In the genomic region with DNA sequence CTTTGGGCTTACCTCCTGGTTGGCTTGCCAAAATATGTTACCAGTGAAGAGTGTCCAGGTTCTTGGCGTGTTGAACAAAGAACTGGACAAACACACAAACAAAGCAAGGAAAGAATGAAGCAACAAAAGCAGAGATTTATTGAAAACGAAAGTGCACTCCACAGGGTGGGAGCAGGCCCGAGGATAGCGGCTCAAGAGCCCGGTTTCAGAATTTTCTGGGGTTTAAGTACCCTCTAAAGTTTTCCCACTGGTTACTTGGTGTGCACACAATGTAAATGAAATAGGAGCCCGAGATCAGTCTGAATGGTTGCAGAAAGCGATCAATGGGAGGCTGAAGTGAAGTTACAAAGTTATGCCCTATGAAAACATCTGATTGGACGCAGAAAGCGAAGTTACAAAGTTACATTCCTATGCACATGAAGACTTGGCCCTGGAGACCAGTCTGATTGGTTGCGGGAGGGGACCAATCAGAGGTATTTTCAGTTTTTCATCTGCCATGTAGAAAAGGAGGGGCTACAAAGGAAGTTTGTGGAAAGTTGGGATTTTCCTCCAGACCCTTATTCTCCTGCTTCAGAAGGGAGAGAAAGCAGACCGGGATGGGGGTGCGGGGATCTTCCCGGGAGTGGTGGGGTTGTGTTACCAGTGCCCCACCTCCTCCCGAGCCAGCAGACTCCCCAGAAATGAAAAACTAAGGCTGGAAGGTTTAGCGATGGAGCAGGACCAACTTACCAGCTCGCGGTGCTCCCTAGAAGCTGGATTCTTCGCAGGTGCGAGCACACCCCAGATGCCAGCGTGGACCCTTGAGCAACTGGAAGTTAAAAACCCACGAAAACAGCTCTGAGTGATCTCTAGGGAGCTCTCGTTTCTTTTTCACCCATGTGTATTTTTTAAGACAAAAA, we compare ENCODE assay signal across 1 cellular context.
TF ChIP-seq lines count a peak whose summit lies in the region.

A gene (minus strand): TSS at position 325 of the 899 bp plus-strand sequence. CDS start 9,472 bp downstream, outside the sequence.

TF ChIP-seq in H1, 55 proteins besides CTCF, POLR2A, EP300 and RAD21:
- TF ChIP-seq, protein P1, sequence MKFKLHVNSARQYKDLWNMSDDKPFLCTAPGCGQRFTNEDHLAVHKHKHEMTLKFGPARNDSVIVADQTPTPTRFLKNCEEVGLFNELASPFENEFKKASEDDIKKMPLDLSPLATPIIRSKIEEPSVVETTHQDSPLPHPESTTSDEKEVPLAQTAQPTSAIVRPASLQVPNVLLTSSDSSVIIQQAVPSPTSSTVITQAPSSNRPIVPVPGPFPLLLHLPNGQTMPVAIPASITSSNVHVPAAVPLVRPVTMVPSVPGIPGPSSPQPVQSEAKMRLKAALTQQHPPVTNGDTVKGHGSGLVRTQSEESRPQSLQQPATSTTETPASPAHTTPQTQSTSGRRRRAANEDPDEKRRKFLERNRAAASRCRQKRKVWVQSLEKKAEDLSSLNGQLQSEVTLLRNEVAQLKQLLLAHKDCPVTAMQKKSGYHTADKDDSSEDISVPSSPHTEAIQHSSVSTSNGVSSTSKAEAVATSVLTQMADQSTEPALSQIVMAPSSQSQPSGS (IDR thresholded peaks at IDR 0.05; ENCODE audit: low read length): no peak
- TF ChIP-seq CHD1 (IDR thresholded peaks at IDR 0.05; ENCODE audit: low read depth, low read length): 0 out of 2 replicates have a peak, but pooled peaks have one; percentile 61
- peak; percentile 6 for TF ChIP-seq ASH2L (IDR thresholded peaks at IDR 0.05; ENCODE audit: low read length)
- no peak for TF ChIP-seq TAF7 (optimal IDR thresholded peaks at IDR 0.05; ENCODE audit: borderline replicate concordance, low read depth, low read length)
- TF ChIP-seq RBBP5 (IDR thresholded peaks at IDR 0.05; ENCODE audit: borderline replicate concordance, low read depth, low read length): no peak
- no peak; a peak in 1 of 4 replicates for TF ChIP-seq SIN3A (conservative IDR thresholded peaks at IDR 0.05 in 1 of 2, IDR thresholded peaks at IDR 0.05 in 1 of 2; ENCODE audit: low read depth in 1 of 2, low read length in 2 of 2)
- no peak for TF ChIP-seq BRCA1 (IDR thresholded peaks at IDR 0.05; ENCODE audit: low read depth, low read length)
- no peak for TF ChIP-seq CEBPB (IDR thresholded peaks at IDR 0.05; ENCODE audit: low read depth, low read length)
- TF ChIP-seq RFX5 (IDR thresholded peaks at IDR 0.05; ENCODE audit: borderline replicate concordance, low read depth, low read length): no peak
- TF ChIP-seq KDM5A (IDR thresholded peaks at IDR 0.05; ENCODE audit: low read length): no peak
- TF ChIP-seq TAF1 (IDR thresholded peaks at IDR 0.05; ENCODE audit: low read depth, low read length): peak; percentile 79
- TF ChIP-seq, protein P2, sequence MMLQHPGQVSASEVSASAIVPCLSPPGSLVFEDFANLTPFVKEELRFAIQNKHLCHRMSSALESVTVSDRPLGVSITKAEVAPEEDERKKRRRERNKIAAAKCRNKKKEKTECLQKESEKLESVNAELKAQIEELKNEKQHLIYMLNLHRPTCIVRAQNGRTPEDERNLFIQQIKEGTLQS (IDR thresholded peaks at IDR 0.05; ENCODE audit: insufficient read depth, low read depth, low read length): no peak
- TF ChIP-seq FOSL1 (IDR thresholded peaks at IDR 0.05; ENCODE audit: insufficient read depth, low read depth, low read length): no peak
- TF ChIP-seq HDAC2 (IDR thresholded peaks at IDR 0.05; ENCODE audit: borderline replicate concordance in 1 of 2, low read depth in 2 of 2, low read length in 2 of 2): no peak
- TF ChIP-seq, protein P3, sequence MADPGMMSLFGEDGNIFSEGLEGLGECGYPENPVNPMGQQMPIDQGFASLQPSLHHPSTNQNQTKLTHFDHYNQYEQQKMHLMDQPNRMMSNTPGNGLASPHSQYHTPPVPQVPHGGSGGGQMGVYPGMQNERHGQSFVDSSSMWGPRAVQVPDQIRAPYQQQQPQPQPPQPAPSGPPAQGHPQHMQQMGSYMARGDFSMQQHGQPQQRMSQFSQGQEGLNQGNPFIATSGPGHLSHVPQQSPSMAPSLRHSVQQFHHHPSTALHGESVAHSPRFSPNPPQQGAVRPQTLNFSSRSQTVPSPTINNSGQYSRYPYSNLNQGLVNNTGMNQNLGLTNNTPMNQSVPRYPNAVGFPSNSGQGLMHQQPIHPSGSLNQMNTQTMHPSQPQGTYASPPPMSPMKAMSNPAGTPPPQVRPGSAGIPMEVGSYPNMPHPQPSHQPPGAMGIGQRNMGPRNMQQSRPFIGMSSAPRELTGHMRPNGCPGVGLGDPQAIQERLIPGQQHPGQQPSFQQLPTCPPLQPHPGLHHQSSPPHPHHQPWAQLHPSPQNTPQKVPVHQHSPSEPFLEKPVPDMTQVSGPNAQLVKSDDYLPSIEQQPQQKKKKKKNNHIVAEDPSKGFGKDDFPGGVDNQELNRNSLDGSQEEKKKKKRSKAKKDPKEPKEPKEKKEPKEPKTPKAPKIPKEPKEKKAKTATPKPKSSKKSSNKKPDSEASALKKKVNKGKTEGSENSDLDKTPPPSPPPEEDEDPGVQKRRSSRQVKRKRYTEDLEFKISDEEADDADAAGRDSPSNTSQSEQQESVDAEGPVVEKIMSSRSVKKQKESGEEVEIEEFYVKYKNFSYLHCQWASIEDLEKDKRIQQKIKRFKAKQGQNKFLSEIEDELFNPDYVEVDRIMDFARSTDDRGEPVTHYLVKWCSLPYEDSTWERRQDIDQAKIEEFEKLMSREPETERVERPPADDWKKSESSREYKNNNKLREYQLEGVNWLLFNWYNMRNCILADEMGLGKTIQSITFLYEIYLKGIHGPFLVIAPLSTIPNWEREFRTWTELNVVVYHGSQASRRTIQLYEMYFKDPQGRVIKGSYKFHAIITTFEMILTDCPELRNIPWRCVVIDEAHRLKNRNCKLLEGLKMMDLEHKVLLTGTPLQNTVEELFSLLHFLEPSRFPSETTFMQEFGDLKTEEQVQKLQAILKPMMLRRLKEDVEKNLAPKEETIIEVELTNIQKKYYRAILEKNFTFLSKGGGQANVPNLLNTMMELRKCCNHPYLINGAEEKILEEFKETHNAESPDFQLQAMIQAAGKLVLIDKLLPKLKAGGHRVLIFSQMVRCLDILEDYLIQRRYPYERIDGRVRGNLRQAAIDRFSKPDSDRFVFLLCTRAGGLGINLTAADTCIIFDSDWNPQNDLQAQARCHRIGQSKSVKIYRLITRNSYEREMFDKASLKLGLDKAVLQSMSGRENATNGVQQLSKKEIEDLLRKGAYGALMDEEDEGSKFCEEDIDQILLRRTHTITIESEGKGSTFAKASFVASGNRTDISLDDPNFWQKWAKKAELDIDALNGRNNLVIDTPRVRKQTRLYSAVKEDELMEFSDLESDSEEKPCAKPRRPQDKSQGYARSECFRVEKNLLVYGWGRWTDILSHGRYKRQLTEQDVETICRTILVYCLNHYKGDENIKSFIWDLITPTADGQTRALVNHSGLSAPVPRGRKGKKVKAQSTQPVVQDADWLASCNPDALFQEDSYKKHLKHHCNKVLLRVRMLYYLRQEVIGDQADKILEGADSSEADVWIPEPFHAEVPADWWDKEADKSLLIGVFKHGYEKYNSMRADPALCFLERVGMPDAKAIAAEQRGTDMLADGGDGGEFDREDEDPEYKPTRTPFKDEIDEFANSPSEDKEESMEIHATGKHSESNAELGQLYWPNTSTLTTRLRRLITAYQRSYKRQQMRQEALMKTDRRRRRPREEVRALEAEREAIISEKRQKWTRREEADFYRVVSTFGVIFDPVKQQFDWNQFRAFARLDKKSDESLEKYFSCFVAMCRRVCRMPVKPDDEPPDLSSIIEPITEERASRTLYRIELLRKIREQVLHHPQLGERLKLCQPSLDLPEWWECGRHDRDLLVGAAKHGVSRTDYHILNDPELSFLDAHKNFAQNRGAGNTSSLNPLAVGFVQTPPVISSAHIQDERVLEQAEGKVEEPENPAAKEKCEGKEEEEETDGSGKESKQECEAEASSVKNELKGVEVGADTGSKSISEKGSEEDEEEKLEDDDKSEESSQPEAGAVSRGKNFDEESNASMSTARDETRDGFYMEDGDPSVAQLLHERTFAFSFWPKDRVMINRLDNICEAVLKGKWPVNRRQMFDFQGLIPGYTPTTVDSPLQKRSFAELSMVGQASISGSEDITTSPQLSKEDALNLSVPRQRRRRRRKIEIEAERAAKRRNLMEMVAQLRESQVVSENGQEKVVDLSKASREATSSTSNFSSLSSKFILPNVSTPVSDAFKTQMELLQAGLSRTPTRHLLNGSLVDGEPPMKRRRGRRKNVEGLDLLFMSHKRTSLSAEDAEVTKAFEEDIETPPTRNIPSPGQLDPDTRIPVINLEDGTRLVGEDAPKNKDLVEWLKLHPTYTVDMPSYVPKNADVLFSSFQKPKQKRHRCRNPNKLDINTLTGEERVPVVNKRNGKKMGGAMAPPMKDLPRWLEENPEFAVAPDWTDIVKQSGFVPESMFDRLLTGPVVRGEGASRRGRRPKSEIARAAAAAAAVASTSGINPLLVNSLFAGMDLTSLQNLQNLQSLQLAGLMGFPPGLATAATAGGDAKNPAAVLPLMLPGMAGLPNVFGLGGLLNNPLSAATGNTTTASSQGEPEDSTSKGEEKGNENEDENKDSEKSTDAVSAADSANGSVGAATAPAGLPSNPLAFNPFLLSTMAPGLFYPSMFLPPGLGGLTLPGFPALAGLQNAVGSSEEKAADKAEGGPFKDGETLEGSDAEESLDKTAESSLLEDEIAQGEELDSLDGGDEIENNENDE (IDR thresholded peaks at IDR 0.05; ENCODE audit: insufficient replicate concordance, low read length): no peak
- no peak for TF ChIP-seq ZNF274 (IDR thresholded peaks at IDR 0.05; ENCODE audit: borderline replicate concordance, extremely low read depth, low read length)
- TF ChIP-seq EGR1 (IDR thresholded peaks at IDR 0.05; ENCODE audit: borderline replicate concordance, low read depth, low read length): no peak
- no peak for TF ChIP-seq SP4 (IDR thresholded peaks at IDR 0.05; ENCODE audit: low read length)
- TF ChIP-seq NRF1 (IDR thresholded peaks at IDR 0.05; ENCODE audit: low read depth, low read length): no peak
- no peak for TF ChIP-seq CREB1 (IDR thresholded peaks at IDR 0.05)
- TF ChIP-seq, protein P4, sequence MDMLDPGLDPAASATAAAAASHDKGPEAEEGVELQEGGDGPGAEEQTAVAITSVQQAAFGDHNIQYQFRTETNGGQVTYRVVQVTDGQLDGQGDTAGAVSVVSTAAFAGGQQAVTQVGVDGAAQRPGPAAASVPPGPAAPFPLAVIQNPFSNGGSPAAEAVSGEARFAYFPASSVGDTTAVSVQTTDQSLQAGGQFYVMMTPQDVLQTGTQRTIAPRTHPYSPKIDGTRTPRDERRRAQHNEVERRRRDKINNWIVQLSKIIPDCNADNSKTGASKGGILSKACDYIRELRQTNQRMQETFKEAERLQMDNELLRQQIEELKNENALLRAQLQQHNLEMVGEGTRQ (IDR thresholded peaks at IDR 0.05; ENCODE audit: low read length): no peak
- TF ChIP-seq JUN (IDR thresholded peaks at IDR 0.05; ENCODE audit: low read depth, low read length): no peak
- TF ChIP-seq POU5F1 (IDR thresholded peaks at IDR 0.05; ENCODE audit: low read depth, low read length): no peak
- no peak for TF ChIP-seq CBX5 (IDR thresholded peaks at IDR 0.05; ENCODE audit: low read depth, low read length)
- TF ChIP-seq KDM1A (IDR thresholded peaks at IDR 0.05; ENCODE audit: borderline replicate concordance, low read length): no peak
- no peak for TF ChIP-seq GTF2F1 (IDR thresholded peaks at IDR 0.05; ENCODE audit: borderline replicate concordance, low read depth, low read length)
- no peak for TF ChIP-seq BACH1 (IDR thresholded peaks at IDR 0.05; ENCODE audit: low read length)
- no peak for TF ChIP-seq CBX8 (IDR thresholded peaks at IDR 0.05; ENCODE audit: borderline replicate concordance, low read depth, low read length)
- TF ChIP-seq SAP30 (IDR thresholded peaks at IDR 0.05; ENCODE audit: insufficient read depth, insufficient replicate concordance, low read length): no peak
- TF ChIP-seq MAFK (IDR thresholded peaks at IDR 0.05; ENCODE audit: low read depth, low read length): no peak
- peak; percentile 44; the same call in 1 of the 2 replicates for TF ChIP-seq POLR2AphosphoS5 (IDR thresholded peaks at IDR 0.05; ENCODE audit: low read depth, low read length)
- TF ChIP-seq SIX5 (IDR thresholded peaks at IDR 0.05; ENCODE audit: low read depth, low read length): no peak
- TF ChIP-seq PHF8 (conservative IDR thresholded peaks at IDR 0.05; ENCODE audit: low read depth, low read length): peak; percentile 59
- no peak for TF ChIP-seq GABPA (IDR thresholded peaks at IDR 0.05; ENCODE audit: borderline replicate concordance, insufficient read depth, low read length)
- TF ChIP-seq NANOG (IDR thresholded peaks at IDR 0.05; ENCODE audit: insufficient read depth, low read depth, low read length, poor library complexity, severe bottlenecking): no peak
- TF ChIP-seq TCF12 (IDR thresholded peaks at IDR 0.05; ENCODE audit: low read depth, low read length): no peak
- TF ChIP-seq KDM4A (IDR thresholded peaks at IDR 0.05; ENCODE audit: low read depth, low read length, severe bottlenecking): peak; percentile 36
- TF ChIP-seq, protein P5, sequence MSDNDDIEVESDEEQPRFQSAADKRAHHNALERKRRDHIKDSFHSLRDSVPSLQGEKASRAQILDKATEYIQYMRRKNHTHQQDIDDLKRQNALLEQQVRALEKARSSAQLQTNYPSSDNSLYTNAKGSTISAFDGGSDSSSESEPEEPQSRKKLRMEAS (IDR thresholded peaks at IDR 0.05): no peak
- no peak for TF ChIP-seq CHD2 (IDR thresholded peaks at IDR 0.05; ENCODE audit: low read length)
- no peak for TF ChIP-seq SP2 (IDR thresholded peaks at IDR 0.05; ENCODE audit: low read length)
- TF ChIP-seq CTBP2 (IDR thresholded peaks at IDR 0.05; ENCODE audit: borderline replicate concordance, insufficient read depth, insufficient read length, low read length): no peak
- TF ChIP-seq YY1 (IDR thresholded peaks at IDR 0.05; ENCODE audit: low read depth, low read length): no peak
- peak; percentile 71 for TF ChIP-seq SP1 (IDR thresholded peaks at IDR 0.05; ENCODE audit: low read depth, low read length)
- no peak for TF ChIP-seq RXRA (IDR thresholded peaks at IDR 0.05; ENCODE audit: insufficient read depth, low read depth, low read length)
- TF ChIP-seq TEAD4 (IDR thresholded peaks at IDR 0.05; ENCODE audit: low read depth, low read length): no peak
- TF ChIP-seq, protein P6, sequence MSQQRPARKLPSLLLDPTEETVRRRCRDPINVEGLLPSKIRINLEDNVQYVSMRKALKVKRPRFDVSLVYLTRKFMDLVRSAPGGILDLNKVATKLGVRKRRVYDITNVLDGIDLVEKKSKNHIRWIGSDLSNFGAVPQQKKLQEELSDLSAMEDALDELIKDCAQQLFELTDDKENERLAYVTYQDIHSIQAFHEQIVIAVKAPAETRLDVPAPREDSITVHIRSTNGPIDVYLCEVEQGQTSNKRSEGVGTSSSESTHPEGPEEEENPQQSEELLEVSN (IDR thresholded peaks at IDR 0.05): no peak
- no peak for TF ChIP-seq SIRT6 (IDR thresholded peaks at IDR 0.05; ENCODE audit: low read length)
TF ChIP-seq in H1: peak in this region for 7.
